ENCODE assay signal across 19 cellular contexts in genomic region chr7:139523988-139524815, GRCh38. TPM values are rescaled to one million over a fixed set of nuclear protein-coding genes. Genes with fewer than 3 reads are reported as not detected.
DNase-seq lines count a peak whose midpoint lies in the region; ATAC-seq and TF ChIP-seq lines count a peak whose summit lies in the region.
"Had no signal": no experiment of that assay in that cellular context is flagged by ENCODE, and none has a peak within 500 bp of the region (broad histone marks: within the 10 kb centered on the region; RNA-seq: fewer than 3 reads in every experiment).

No MANE protein-coding gene starts in this region.

- no peaks in the 10 kb centered on the region for H3K79me2 ChIP-seq in mesendoderm (ENCODE audit: control insufficient read depth, insufficient read depth, low read length)

- 27% methylated on average over 64 of the region's 64 CpGs for WGBS in HUES64
- 26 to 28% methylated on average over 64 of the region's 64 CpGs for WGBS in ectodermal cell, 2 experiments
- no CpG with 5 or more reads among the region's 64 CpGs for WGBS in mesendoderm (ENCODE audit: extremely low coverage, insufficient coverage, low lambda C conversion rate)
- WGBS in stomach, 5 donors: 19 to 41% (median 27%) methylated on average over 34 to 64 of the region's 64 CpGs

- no peak overlapping the region for H2BK120ac ChIP-seq in mesendoderm (ENCODE audit: low read depth, low read length)

- CTCF ChIA-PET in activated CD4-positive, alpha-beta T cell treated with anti-CD3 and anti-CD28 coated beads for 36 hours (lab: Charles Lee): no interaction called here

- no peaks in the 10 kb centered on the region for H3K79me1 ChIP-seq in mesendoderm (ENCODE audit: low read length)

- no peaks in the 10 kb centered on the region for H3K36me3 Mint-ChIP-seq in activated CD4-positive, alpha-beta T cell treated with anti-CD3 and anti-CD28 coated beads for 36 hours (ENCODE audit: low read depth)
- H3K36me3 Mint-ChIP-seq: activated CD8-positive, alpha-beta memory T cell treated with anti-CD3 and anti-CD28 coated beads, Interleukin-2, amount 10 ng/mL, durations not matched to agents 7 days and 5 days had no signal

- H3K27me3 ChIP-seq in HUES64 (ENCODE audit: insufficient read depth, low read length): peaks cover 56% of the 10 kb centered on the region
- peaks cover 56% of the 10 kb centered on the region for H3K27me3 ChIP-seq in ectodermal cell (ENCODE audit: control insufficient read depth, insufficient read depth, low read length, poor library complexity, severe bottlenecking)
- H3K27me3 ChIP-seq in mesendoderm (ENCODE audit: insufficient read depth, low read length, poor library complexity): peaks cover 16% of the 10 kb centered on the region
- peaks cover 0 to 51% (median 36%) of the 10 kb centered on the region in 3 donors for H3K27me3 ChIP-seq in stomach
- H3K27me3 ChIP-seq: right lobe of liver had no signal

- intact Hi-C loops in stomach (cut with DNase I; ENCODE audit: low total_unique reads): no loop called here
- intact Hi-C loops in activated CD4-positive, alpha-beta T cell treated with anti-CD3 and anti-CD28 coated beads for 36 hours (cut with DNase I, micrococcal nuclease): no loop called here

- peaks cover 33% of the 10 kb centered on the region for H3K27me3 Mint-ChIP-seq in activated CD4-positive, alpha-beta T cell treated with anti-CD3 and anti-CD28 coated beads for 36 hours

- H3K9me3 ChIP-seq in HUES64 (ENCODE audit: insufficient read depth, low read depth, low read length) (no peaks in the 10 kb centered on the region), ectodermal cell (ENCODE audit: control insufficient read depth, low read length) (no peaks in the 10 kb centered on the region), stomach (no peaks in the 10 kb centered on the region)
- H3K9me3 ChIP-seq: neutrophil, right lobe of liver had no signal

- no peak for TF ChIP-seq EP300 in stomach (IDR thresholded peaks at IDR 0.05)

- no peak overlapping the region for H3K27ac ChIP-seq in HUES64 (ENCODE audit: low read depth, low read length)
- no peak overlapping the region for H3K27ac ChIP-seq in ectodermal cell (ENCODE audit: insufficient read depth, low read depth, low read length, poor library complexity, severe bottlenecking)
- no peak overlapping the region for H3K27ac ChIP-seq in mesendoderm (ENCODE audit: low read depth, low read length)
- H3K27ac ChIP-seq in stomach: no peak overlapping the region
- H3K27ac ChIP-seq: neutrophil, right lobe of liver had no signal

- peak overlapping the region; percentile 27 for H3K4me2 ChIP-seq in mesendoderm (ENCODE audit: low read length)

- no peak overlapping the region for H2AK5ac ChIP-seq in mesendoderm (ENCODE audit: low read length)

- POLR2A ChIA-PET in activated CD4-positive, alpha-beta T cell treated with anti-CD3 and anti-CD28 coated beads for 36 hours (lab: Charles Lee): interaction anchor here (0.6 kb wide), 1 partner anchor 1072 kb away, joined by 3 read pairs; no protein-coding TSS in a partner anchor

- H3K4ac ChIP-seq in mesendoderm (ENCODE audit: low read depth, low read length): no peak overlapping the region

- H3K36me3 ChIP-seq in HUES64 (ENCODE audit: insufficient read depth, low read length) (no peaks in the 10 kb centered on the region), ectodermal cell (ENCODE audit: control insufficient read depth, insufficient read depth, low read length) (no peaks in the 10 kb centered on the region), mesendoderm (ENCODE audit: control insufficient read depth, insufficient read depth, low read length) (no peaks in the 10 kb centered on the region), stomach (no peaks in the 10 kb centered on the region)
- H3K36me3 ChIP-seq: neutrophil, right lobe of liver had no signal

- in situ Hi-C loops in GM13977 (cut with MboI; ENCODE audit: low pct_unique_long_range_greater_than_20kb, low sequenced_read_pairs, unreplicated experiment): no loop called here

- H3K9ac ChIP-seq in HUES64 (ENCODE audit: low read depth, low read length): no peak overlapping the region
- peak overlapping the region; percentile 41 for H3K9ac ChIP-seq in mesendoderm (ENCODE audit: low read length)

- H4K5ac ChIP-seq in mesendoderm (ENCODE audit: low read length): no peak overlapping the region

- peak overlapping the region; percentile 65 for H3K56ac ChIP-seq in mesendoderm (ENCODE audit: low read length)

- H3K9me3 Mint-ChIP-seq in activated CD4-positive, alpha-beta T cell treated with anti-CD3 and anti-CD28 coated beads for 36 hours (ENCODE audit: low read depth): no peaks in the 10 kb centered on the region

- H2BK15ac ChIP-seq in mesendoderm (replicated peaks; ENCODE audit: low read depth): no peak overlapping the region

- no peak for DNase-seq in mesendoderm
- DNase-seq in stomach: no peak
- no peak for DNase-seq in activated CD4-positive, alpha-beta T cell treated with anti-CD3 and anti-CD28 coated beads for 36 hours
- no peak for DNase-seq in GM13977 (ENCODE audit: low spot score)
- no peak for DNase-seq in activated CD8-positive, alpha-beta memory T cell treated with anti-CD3 and anti-CD28 coated beads for 24 hours
- DNase-seq: activated CD8-positive, alpha-beta memory T cell treated with anti-CD3 and anti-CD28 coated beads, Interleukin-2, amount 10 ng/mL, durations not matched to agents 7 days and 5 days; activated effector memory CD4-positive, alpha-beta T cell treated with Interleukin-2 at 50 U/mL for 16 hours; amniotic stem cell; DMS153; NCI-H748 treated with DMSO at 0.1 percent for 48 hours; PC-3; right lobe of liver; stimulated activated CD4-positive, alpha-beta T cell treated with anti-CD3 and anti-CD28 coated beads, Interleukin-1b, Interleukin-23, amount 100 ng/mL, for 48 hours had no signal

- peak overlapping the region; percentile 42 for H3K18ac ChIP-seq in mesendoderm (ENCODE audit: low read length)

- no peak overlapping the region for H3K4me3 Mint-ChIP-seq in activated CD4-positive, alpha-beta T cell treated with anti-CD3 and anti-CD28 coated beads for 36 hours
- H3K4me3 Mint-ChIP-seq: activated CD8-positive, alpha-beta memory T cell treated with anti-CD3 and anti-CD28 coated beads, Interleukin-2, amount 10 ng/mL, durations not matched to agents 7 days and 5 days had no signal

- H4K8ac ChIP-seq in mesendoderm (ENCODE audit: low read depth, low read length): no peak overlapping the region

- H3K27ac Mint-ChIP-seq in activated CD4-positive, alpha-beta T cell treated with anti-CD3 and anti-CD28 coated beads for 36 hours: no peak overlapping the region
- H3K27ac Mint-ChIP-seq: activated CD8-positive, alpha-beta memory T cell treated with anti-CD3 and anti-CD28 coated beads, Interleukin-2, amount 10 ng/mL, durations not matched to agents 7 days and 5 days had no signal

- no peak overlapping the region for H2BK5ac ChIP-seq in mesendoderm (ENCODE audit: low read length)

- H3K23ac ChIP-seq in mesendoderm (ENCODE audit: low read length): no peak overlapping the region

- H3K4me3 ChIP-seq in HUES64 (ENCODE audit: low read length) (peak overlapping the region; percentile 42), ectodermal cell (ENCODE audit: insufficient read depth, low read depth, low read length) (peak overlapping the region; percentile 10), mesendoderm (ENCODE audit: low read length) (no peak overlapping the region), stomach (peak overlapping the region in 3 of 4 donors; percentile 26 to 37 (median 31))
- H3K4me3 ChIP-seq: right lobe of liver had no signal

- no peak for TF ChIP-seq POLR2A in stomach (IDR thresholded peaks at IDR 0.05)

- no peak for ATAC-seq in activated CD4-positive, alpha-beta T cell treated with anti-CD3 and anti-CD28 coated beads for 36 hours
- ATAC-seq: activated CD4-positive, CD25-positive, alpha-beta regulatory T cell treated with anti-CD3 and anti-CD28 coated beads, Interleukin-2, amount 50 U/mL, for 24 hours had no signal

- peaks cover 6% of the 10 kb centered on the region for H3K4me1 Mint-ChIP-seq in activated CD4-positive, alpha-beta T cell treated with anti-CD3 and anti-CD28 coated beads for 36 hours

- no peaks in the 10 kb centered on the region for H3K4me1 ChIP-seq in HUES64 (ENCODE audit: insufficient read depth, low read length)
- H3K4me1 ChIP-seq in ectodermal cell (ENCODE audit: control insufficient read depth, insufficient read depth, low read length): no peaks in the 10 kb centered on the region
- no peaks in the 10 kb centered on the region for H3K4me1 ChIP-seq in mesendoderm (ENCODE audit: control insufficient read depth, low read depth, low read length)
- peaks cover 4 to 14% (median 13%) of the 10 kb centered on the region in 4 donors for H3K4me1 ChIP-seq in stomach
- H3K4me1 ChIP-seq: right lobe of liver had no signal

- no peak for TF ChIP-seq CTCF in stomach (IDR thresholded peaks at IDR 0.05)
- TF ChIP-seq CTCF in GM13977 (IDR thresholded peaks at IDR 0.05; ENCODE audit: extremely low read depth, insufficient read depth, missing control alignments): no peak

RNA-seq across cellular contexts. Expression of gene CLEC2L, which starts 0.7 kb away (rescaled TPM):
- polyA plus RNA-seq in HUES64 (2013, experiment 1 of 2): not detected
- polyA plus RNA-seq in HUES64 (2013, experiment 2 of 2): not detected
- polyA plus RNA-seq in ectodermal cell (2013, experiment 1 of 4): 1.1 TPM
- 1.1 TPM for polyA plus RNA-seq in ectodermal cell (2013, experiment 2 of 4)
- polyA plus RNA-seq in ectodermal cell (2013, experiment 3 of 4): 0.75 TPM
- 1.5 TPM for polyA plus RNA-seq in ectodermal cell (2013, experiment 4 of 4)
- polyA plus RNA-seq in mesendoderm (2013, experiment 1 of 2): 0.03 TPM
- 0.06 TPM for polyA plus RNA-seq in mesendoderm (2013, experiment 2 of 2)
- not detected for total RNA-seq in stomach
- polyA plus RNA-seq in stomach: under 1 TPM in 1 of 3 donors, not detected in 2; 0.61 TPM
- total RNA-seq in activated CD4-positive, alpha-beta T cell treated with anti-CD3 and anti-CD28 coated beads for 36 hours: not detected
- total RNA-seq: activated CD8-positive, alpha-beta memory T cell treated with anti-CD3 and anti-CD28 coated beads, Interleukin-2, amount 10 ng/mL, durations not matched to agents 7 days and 5 days; PC-3; right lobe of liver; SK-MEL-5 had no signal
- polyA plus RNA-seq: BJ had no signal

RNA-seq across cellular contexts. Expression of gene KLRG2, which starts 40.7 kb away (rescaled TPM):
- 5.5 TPM for polyA plus RNA-seq in HUES64 (2013, experiment 1 of 2)
- 4.2 TPM for polyA plus RNA-seq in HUES64 (2013, experiment 2 of 2)
- polyA plus RNA-seq in ectodermal cell (2013, experiment 1 of 4): 1.3 TPM
- 1.8 TPM for polyA plus RNA-seq in ectodermal cell (2013, experiment 2 of 4)
- 1.5 TPM for polyA plus RNA-seq in ectodermal cell (2013, experiment 3 of 4)
- 1.5 TPM for polyA plus RNA-seq in ectodermal cell (2013, experiment 4 of 4)
- 5.4 TPM for polyA plus RNA-seq in mesendoderm (2013, experiment 1 of 2)
- polyA plus RNA-seq in mesendoderm (2013, experiment 2 of 2): 5.8 TPM
- 1 to 10 TPM in 1 of 5 donors, under 1 TPM in 1, not detected in 3; 0.18 to 4.1 TPM for total RNA-seq in stomach
- polyA plus RNA-seq in stomach: 1 to 10 TPM in 1 of 3 donors, not detected in 2; 1.5 TPM
- under 1 TPM; 0.60 to 0.62 TPM for total RNA-seq in activated CD4-positive, alpha-beta T cell treated with anti-CD3 and anti-CD28 coated beads for 36 hours
- total RNA-seq: right lobe of liver had no signal
